In the genomic region with DNA sequence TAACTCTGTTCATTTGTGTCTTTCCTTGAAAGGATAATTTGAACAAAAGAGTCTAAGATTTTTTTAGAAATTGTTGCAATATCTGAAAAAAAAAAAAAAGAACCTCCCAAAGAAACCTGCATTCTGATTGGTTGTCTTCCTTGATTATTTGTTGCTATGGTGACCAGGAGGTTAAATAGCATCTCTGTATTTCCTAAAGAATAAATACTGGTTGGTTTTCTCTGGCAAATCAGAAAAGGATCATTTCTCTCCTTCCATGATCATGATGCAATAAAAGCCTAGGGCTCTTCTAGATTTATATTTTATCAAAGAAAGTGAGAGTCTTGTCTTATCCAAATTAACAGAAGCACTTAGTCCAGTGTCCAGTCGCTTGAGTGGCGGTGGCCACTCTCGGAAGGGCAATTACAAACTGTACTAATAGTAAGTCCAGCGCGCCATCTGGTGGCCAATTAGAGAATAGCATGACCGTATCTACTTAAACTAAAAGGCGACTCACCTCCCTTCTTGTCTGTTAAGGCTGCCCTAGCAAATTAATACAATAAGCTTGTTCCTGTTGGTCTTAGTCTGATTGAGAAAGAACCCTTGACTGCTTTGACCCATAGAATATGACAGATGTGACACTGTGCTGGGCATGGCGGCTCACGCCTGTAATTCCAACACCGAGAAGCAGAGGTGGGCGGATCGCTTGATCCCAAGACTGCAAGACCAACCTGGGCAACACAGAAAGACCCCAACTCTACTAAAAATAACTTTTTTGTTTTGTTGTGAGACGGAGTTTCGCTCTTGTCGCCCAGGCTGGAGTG, we compare ENCODE assay signal across 8 cellular contexts. TPM values are rescaled to one million over a fixed set of nuclear protein-coding genes. Genes with fewer than 3 reads are reported as not detected.
A peak's percentile ranks its signal among the peaks of the same experiment; 100 is the strongest.
DNase-seq lines count a peak whose midpoint lies in the region; ATAC-seq, FAIRE-seq and TF ChIP-seq lines count a peak whose summit lies in the region.

No MANE protein-coding gene starts in this region.

- FAIRE-seq in pancreas (lab: Jason Lieb, UNC), result peak; percentile 82

- H3K9me3 Mint-ChIP-seq in activated naive CD4-positive, alpha-beta T cell treated with anti-CD3 and anti-CD28 coated beads for 36 hours, result peaks cover 3% of the 10 kb centered on the region

- TF ChIP-seq CTCF in pancreas (IDR thresholded peaks at IDR 0.05) (peak; percentile 83 to 94 (median 89)), tibial nerve (IDR thresholded peaks at IDR 0.05) (peak; percentile 84 to 93 (median 91))

- H3K36me3 ChIP-seq in pancreas (no peaks in the 10 kb centered on the region), tibial nerve (no peaks in the 10 kb centered on the region)

- H3K4me3 Mint-ChIP-seq in activated naive CD4-positive, alpha-beta T cell treated with anti-CD3 and anti-CD28 coated beads for 36 hours, result no peak overlapping the region

- H3K27me3 ChIP-seq in pancreas (no peaks in the 10 kb centered on the region), tibial nerve (no peaks in the 10 kb centered on the region)

- ATAC-seq in SK-N-SH treated with all-trans-retinoic acid at 6 μM for 48 hours (peak; percentile 88), pancreas (peak; percentile 70 to 87 (median 81)), HG02798 (IDR thresholded peaks at IDR 0.05; ENCODE audit: poor library complexity, unreplicated experiment) (no peak)

- TF ChIP-seq POLR2A in tibial nerve (IDR thresholded peaks at IDR 0.05), result no peak

- H3K4me1 ChIP-seq in pancreas, result no peaks in the 10 kb centered on the region
- peaks cover 0 to 8% (median 0%) of the 10 kb centered on the region in 4 donors for H3K4me1 ChIP-seq in tibial nerve

- DNase-seq in ELR (ENCODE audit: low read depth) (peak; percentile 91), NCI-H1092 treated with DMSO at 0.1 percent for 48 hours (lab: John Stamatoyannopoulos, UW) (peak; percentile 76), globus pallidus (ENCODE audit: low spot score) (peak; percentile 88), pancreas (peak; percentile 75 to 95 (median 88)), tibial nerve (ENCODE audit: low spot score in 2 of 2) (peak; percentile 98 to 100)
- DNase-seq in activated naive CD4-positive, alpha-beta T cell treated with anti-CD3 and anti-CD28 coated beads for 36 hours, result peak; percentile 92

- H3K27ac ChIP-seq in pancreas, result no peak overlapping the region
- no peak overlapping the region for H3K27ac ChIP-seq in tibial nerve

- WGBS in pancreas, 2 donors, result 29 to 32% methylated on average over 15 of the region's 15 CpGs
- WGBS in tibial nerve, 2 donors, result 33% methylated on average over 15 of the region's 15 CpGs

- TF ChIP-seq EP300 in tibial nerve (IDR thresholded peaks at IDR 0.05), result no peak

- H3K4me1 Mint-ChIP-seq in activated naive CD4-positive, alpha-beta T cell treated with anti-CD3 and anti-CD28 coated beads for 36 hours (ENCODE audit: low read depth), result peaks cover 11% of the 10 kb centered on the region

- H3K4me3 ChIP-seq in pancreas (no peak overlapping the region), tibial nerve (no peak overlapping the region)

- H3K27me3 Mint-ChIP-seq in activated naive CD4-positive, alpha-beta T cell treated with anti-CD3 and anti-CD28 coated beads for 36 hours (ENCODE audit: low read depth), result no peaks in the 10 kb centered on the region

- no peaks in the 10 kb centered on the region for H3K36me3 Mint-ChIP-seq in activated naive CD4-positive, alpha-beta T cell treated with anti-CD3 and anti-CD28 coated beads for 36 hours (ENCODE audit: low read depth)

- H3K9me3 ChIP-seq in pancreas (no peaks in the 10 kb centered on the region), tibial nerve (no peaks in the 10 kb centered on the region)

- H3K27ac Mint-ChIP-seq in activated naive CD4-positive, alpha-beta T cell treated with anti-CD3 and anti-CD28 coated beads for 36 hours, result no peak overlapping the region

- CTCF ChIA-PET in activated naive CD4-positive, alpha-beta T cell treated with anti-CD3 and anti-CD28 coated beads for 36 hours (lab: Charles Lee), result interaction anchor here (0.6 to 10.8 kb wide), 17 partner anchors 9 to 1942 kb away, joined by 3 to 203 read pairs (median 4); partner anchors contain the start of gene DACT3

- intact Hi-C loops in activated naive CD4-positive, alpha-beta T cell treated with anti-CD3 and anti-CD28 coated beads for 36 hours (cut with micrococcal nuclease), result loop anchor here (1.0 to 2.0 kb wide), 4 partner anchors 13 to 148 kb away; no protein-coding TSS in a partner anchor
- intact Hi-C loops in pancreas (cut with DNase I), result no loop called here

TF ChIP-seq in SK-N-SH treated with all-trans-retinoic acid at 6 μM for 48 hours, 23 proteins besides CTCF, POLR2A, EP300 and RAD21:
- TF ChIP-seq ESRRG (CRISPR knock-in tag; IDR thresholded peaks at IDR 0.05) (no peak), POU6F1 (CRISPR knock-in tag; IDR thresholded peaks at IDR 0.05; ENCODE audit: borderline replicate concordance, low read depth) (no peak), ARNTL (CRISPR knock-in tag; IDR thresholded peaks at IDR 0.05; ENCODE audit: borderline replicate concordance, low read depth) (no peak), ZFP3 (CRISPR knock-in tag; IDR thresholded peaks at IDR 0.05) (no peak), GLIS3 (CRISPR knock-in tag; IDR thresholded peaks at IDR 0.05) (no peak), ZC3H10 (CRISPR knock-in tag; IDR thresholded peaks at IDR 0.05) (no peak), ZNF70 (CRISPR knock-in tag; IDR thresholded peaks at IDR 0.05) (peak; percentile 36; the same call in 1 of the 2 replicates), TCF4 (CRISPR knock-in tag; IDR thresholded peaks at IDR 0.05; ENCODE audit: borderline replicate concordance) (no peak)
- TF ChIP-seq, protein P1, sequence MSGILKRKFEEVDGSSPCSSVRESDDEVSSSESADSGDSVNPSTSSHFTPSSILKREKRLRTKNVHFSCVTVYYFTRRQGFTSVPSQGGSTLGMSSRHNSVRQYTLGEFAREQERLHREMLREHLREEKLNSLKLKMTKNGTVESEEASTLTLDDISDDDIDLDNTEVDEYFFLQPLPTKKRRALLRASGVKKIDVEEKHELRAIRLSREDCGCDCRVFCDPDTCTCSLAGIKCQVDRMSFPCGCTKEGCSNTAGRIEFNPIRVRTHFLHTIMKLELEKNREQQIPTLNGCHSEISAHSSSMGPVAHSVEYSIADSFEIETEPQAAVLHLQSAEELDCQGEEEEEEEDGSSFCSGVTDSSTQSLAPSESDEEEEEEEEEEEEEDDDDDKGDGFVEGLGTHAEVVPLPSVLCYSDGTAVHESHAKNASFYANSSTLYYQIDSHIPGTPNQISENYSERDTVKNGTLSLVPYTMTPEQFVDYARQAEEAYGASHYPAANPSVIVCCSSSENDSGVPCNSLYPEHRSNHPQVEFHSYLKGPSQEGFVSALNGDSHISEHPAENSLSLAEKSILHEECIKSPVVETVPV (CRISPR knock-in tag; IDR thresholded peaks at IDR 0.05), result no peak

RNA-seq across cellular contexts. Expression of gene PNMA8B, which starts 47.0 kb away (rescaled TPM):
- under 1 TPM; 0.35 to 0.52 TPM for total RNA-seq in activated naive CD4-positive, alpha-beta T cell treated with anti-CD3 and anti-CD28 coated beads for 36 hours
- 1 to 10 TPM in 2 of 6 donors, under 1 TPM in 4; 0.47 to 1.4 (median 0.68) TPM for total RNA-seq in pancreas
- polyA plus RNA-seq in pancreas, result 1 to 10 TPM; 1.1 to 1.2 TPM
- 1 to 10 TPM; 3.1 to 4.2 (median 3.7) TPM for total RNA-seq in tibial nerve

RNA-seq across cellular contexts. Expression of gene CALM3, which starts 58.5 kb away (rescaled TPM):
- total RNA-seq in activated naive CD4-positive, alpha-beta T cell treated with anti-CD3 and anti-CD28 coated beads for 36 hours, result 100 to 1,000 TPM; 482 to 500 TPM
- 100 to 1,000 TPM in 1 of 6 donors, 10 to 100 TPM in 5; 59.6 to 127 (median 83.3) TPM for total RNA-seq in pancreas
- polyA plus RNA-seq in pancreas, result 10 to 100 TPM; 86.6 to 95.5 TPM
- total RNA-seq in tibial nerve, result 100 to 1,000 TPM; 123 to 167 (median 137) TPM
